11 cellular contexts compared by ENCODE assay signal in the genomic region with DNA sequence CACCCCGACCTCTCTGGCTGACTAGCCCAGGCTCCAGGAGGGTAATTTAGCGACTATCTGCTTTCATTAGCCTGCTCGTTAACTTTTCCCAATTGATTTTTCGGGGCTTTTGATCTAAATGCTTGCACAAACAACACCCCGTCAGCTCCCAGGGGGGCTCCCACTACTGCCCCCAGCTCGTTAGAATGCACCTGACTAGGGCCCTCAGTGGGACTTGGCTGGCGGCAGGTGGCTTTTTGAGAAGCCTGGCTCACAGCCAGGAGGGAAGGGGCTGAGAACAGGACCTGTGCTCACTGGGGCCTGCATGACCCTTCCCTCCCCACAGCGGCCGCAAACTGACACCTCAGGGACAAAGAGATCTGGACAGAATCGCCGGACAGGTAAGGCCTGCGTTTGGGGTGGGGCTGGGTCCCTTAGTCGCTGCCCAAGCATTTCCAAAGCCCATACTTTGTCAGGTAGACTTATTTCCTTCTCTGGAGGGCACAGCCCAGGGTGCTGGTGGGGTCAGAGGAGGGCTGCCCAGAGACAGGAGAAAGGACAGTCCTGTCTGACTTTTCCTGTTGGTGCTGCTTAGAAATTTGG. TPM values are rescaled to one million over a fixed set of nuclear protein-coding genes. Genes with fewer than 3 reads are reported as not detected.
DNase-seq lines count a peak whose midpoint lies in the region; ATAC-seq and FAIRE-seq lines count a peak whose summit lies in the region.
"Had no signal": no experiment of that assay in that cellular context is flagged by ENCODE, and none has a peak within 500 bp of the region (broad histone marks: within the 10 kb centered on the region; RNA-seq: fewer than 3 reads in every experiment).

No MANE protein-coding gene starts in this region.

- H3K27ac ChIP-seq in small intestine (ENCODE audit: low read depth in 1 of 2, low read length in 1 of 2): peak overlapping the region; percentile 43 to 89
- H3K27ac ChIP-seq: brain microvascular endothelial cell had no signal

- H3K4me1 Mint-ChIP-seq in activated CD4-positive, alpha-beta T cell treated with anti-CD3 and anti-CD28 coated beads, Interleukin-2, amount 10 ng/mL, durations not matched to agents 7 days and 5 days: peaks cover 81% of the 10 kb centered on the region
- H3K4me1 Mint-ChIP-seq in T-cell: peaks cover 60 to 84% (median 73%) of the 10 kb centered on the region in 3 donors

- DNase-seq in activated CD4-positive, alpha-beta T cell treated with anti-CD3 and anti-CD28 coated beads, Interleukin-2, amount 10 ng/mL, durations not matched to agents 7 days and 5 days: no peak
- DNase-seq in activated CD4-positive, alpha-beta T cell treated with anti-CD3 and anti-CD28 coated beads for 1 hour: no peak
- no peak for DNase-seq in T-cell
- DNase-seq in small intestine: no peak
- DNase-seq: brain microvascular endothelial cell, NCI-H1694, occipital lobe had no signal

- no peak overlapping the region for H3K4me3 Mint-ChIP-seq in activated CD4-positive, alpha-beta T cell treated with anti-CD3 and anti-CD28 coated beads, Interleukin-2, amount 10 ng/mL, durations not matched to agents 7 days and 5 days
- peak overlapping the region in 1 of 3 donors; percentile 17 for H3K4me3 Mint-ChIP-seq in T-cell

- H3K36me3 ChIP-seq in small intestine (ENCODE audit: control insufficient read depth in 2 of 2, insufficient read depth in 2 of 2, low read length in 2 of 2): peaks cover 4 to 20% of the 10 kb centered on the region in 2 donors

- H3K27ac Mint-ChIP-seq in activated CD4-positive, alpha-beta T cell treated with anti-CD3 and anti-CD28 coated beads, Interleukin-2, amount 10 ng/mL, durations not matched to agents 7 days and 5 days: peak overlapping the region; percentile 81
- peak overlapping the region; percentile 89 for H3K27ac Mint-ChIP-seq in T-cell

- FAIRE-seq in small intestine (lab: Jason Lieb, UNC): no peak

- H3K27me3 Mint-ChIP-seq in activated CD4-positive, alpha-beta T cell treated with anti-CD3 and anti-CD28 coated beads, Interleukin-2, amount 10 ng/mL, durations not matched to agents 7 days and 5 days: no peaks in the 10 kb centered on the region
- H3K27me3 Mint-ChIP-seq in T-cell: no peaks in the 10 kb centered on the region

- H3K9me3 ChIP-seq in small intestine (ENCODE audit: control insufficient read depth, low read depth): no peaks in the 10 kb centered on the region

- POLR2A ChIA-PET in activated CD4-positive, alpha-beta T cell treated with anti-CD3 and anti-CD28 coated beads, Interleukin-2, amount 10 ng/mL, durations not matched to agents 7 days and 5 days (lab: Charles Lee): no interaction called here
- POLR2A ChIA-PET in T-cell (lab: Charles Lee): no interaction called here

- no peak overlapping the region for H3K4me3 ChIP-seq in small intestine (ENCODE audit: low read depth in 1 of 2, low read length in 2 of 2)

- no peaks in the 10 kb centered on the region for H3K9me3 Mint-ChIP-seq in activated CD4-positive, alpha-beta T cell treated with anti-CD3 and anti-CD28 coated beads, Interleukin-2, amount 10 ng/mL, durations not matched to agents 7 days and 5 days
- H3K9me3 Mint-ChIP-seq in T-cell: no peaks in the 10 kb centered on the region

- ATAC-seq in T-cell (replicated peaks in 1 of 4) (no peak), GM19463 (IDR thresholded peaks at IDR 0.05; ENCODE audit: unreplicated experiment) (no peak), HG03175 (IDR thresholded peaks at IDR 0.05; ENCODE audit: unreplicated experiment) (no peak)

- peaks cover 5 to 9% of the 10 kb centered on the region in 2 donors for H3K4me1 ChIP-seq in small intestine (ENCODE audit: control insufficient read depth in 2 of 2, insufficient read depth in 1 of 2, low read depth in 1 of 2, low read length in 1 of 2)

- H3K27me3 ChIP-seq in small intestine (ENCODE audit: control insufficient read depth in 2 of 2, insufficient read depth in 2 of 2, low read length in 2 of 2): no peaks in the 10 kb centered on the region
- H3K27me3 ChIP-seq: brain microvascular endothelial cell had no signal

- 28 to 61% (median 39%) methylated on average over 13 of the region's 13 CpGs for WGBS in small intestine, 3 donors

- CTCF ChIA-PET in activated CD4-positive, alpha-beta T cell treated with anti-CD3 and anti-CD28 coated beads, Interleukin-2, amount 10 ng/mL, durations not matched to agents 7 days and 5 days (lab: Charles Lee): interaction anchor here (1.4 to 2.4 kb wide), 2 partner anchors 9 to 10 kb away, joined by 5 to 27 read pairs; a partner anchor contains a TSS
- CTCF ChIA-PET in T-cell (lab: Charles Lee): no interaction called here

- peaks cover 63% of the 10 kb centered on the region for H3K36me3 Mint-ChIP-seq in activated CD4-positive, alpha-beta T cell treated with anti-CD3 and anti-CD28 coated beads, Interleukin-2, amount 10 ng/mL, durations not matched to agents 7 days and 5 days (ENCODE audit: low read depth)
- peaks cover 31% of the 10 kb centered on the region for H3K36me3 Mint-ChIP-seq in T-cell

RNA-seq across cellular contexts. Expression of a gene that starts 7.6 kb away (rescaled TPM):
- 1 to 10 TPM; 2.9 to 4.7 TPM for total RNA-seq in activated CD4-positive, alpha-beta T cell treated with anti-CD3 and anti-CD28 coated beads, Interleukin-2, amount 10 ng/mL, durations not matched to agents 7 days and 5 days
- 10 to 100 TPM; 15.9 to 51.1 (median 19.0) TPM for total RNA-seq in T-cell
- 10 to 100 TPM in 1 of 3 donors, 1 to 10 TPM in 1, under 1 TPM in 1; 0.45 to 10.5 (median 8.9) TPM for polyA plus RNA-seq in small intestine
- total RNA-seq: occipital lobe had no signal

RNA-seq across cellular contexts. Expression of a gene that starts 9.4 kb away (rescaled TPM):
- 1,000 to 10,000 TPM; 2,679 to 3,011 TPM for total RNA-seq in activated CD4-positive, alpha-beta T cell treated with anti-CD3 and anti-CD28 coated beads, Interleukin-2, amount 10 ng/mL, durations not matched to agents 7 days and 5 days
- 1,000 to 10,000 TPM; 3,043 to 4,286 (median 3,822) TPM for total RNA-seq in T-cell
- polyA plus RNA-seq in small intestine: 1,000 to 10,000 TPM; 2,031 to 3,349 (median 3,107) TPM

RNA-seq across cellular contexts. Expression of a gene that starts 13.5 kb away (rescaled TPM):
- total RNA-seq in activated CD4-positive, alpha-beta T cell treated with anti-CD3 and anti-CD28 coated beads, Interleukin-2, amount 10 ng/mL, durations not matched to agents 7 days and 5 days: 100 to 1,000 TPM; 663 to 761 TPM
- total RNA-seq in T-cell: 1,000 to 10,000 TPM; 1,130 to 1,360 (median 1,288) TPM
- 100 to 1,000 TPM in 2 of 3 donors, 10 to 100 TPM in 1; 55.3 to 120 (median 118) TPM for polyA plus RNA-seq in small intestine

RNA-seq across cellular contexts. Expression of a gene that starts 24.6 kb away (rescaled TPM):
- not detected for total RNA-seq in activated CD4-positive, alpha-beta T cell treated with anti-CD3 and anti-CD28 coated beads, Interleukin-2, amount 10 ng/mL, durations not matched to agents 7 days and 5 days
- not detected for total RNA-seq in T-cell
- polyA plus RNA-seq in small intestine: not detected
- total RNA-seq: glomerular endothelial cell, occipital lobe had no signal
- polyA plus RNA-seq: BJ had no signal

RNA-seq across cellular contexts. Expression of a gene that starts 25.0 kb away (rescaled TPM):
- total RNA-seq in activated CD4-positive, alpha-beta T cell treated with anti-CD3 and anti-CD28 coated beads, Interleukin-2, amount 10 ng/mL, durations not matched to agents 7 days and 5 days: not detected
- not detected for total RNA-seq in T-cell
- polyA plus RNA-seq in small intestine: not detected
- total RNA-seq: glomerular endothelial cell, occipital lobe had no signal
- polyA plus RNA-seq: BJ had no signal
